In genomic region chr17:2709173-2709661, GRCh38 we compare ENCODE assay signal across 9 cellular contexts. TPM values are rescaled to one million over a fixed set of nuclear protein-coding genes. Genes with fewer than 3 reads are reported as not detected.
DNase-seq lines count a peak whose midpoint lies in the region; ATAC-seq and TF ChIP-seq lines count a peak whose summit lies in the region.
"Had no signal": no experiment of that assay in that cellular context is flagged by ENCODE, and none has a peak within 500 bp of the region (broad histone marks: within the 10 kb centered on the region; RNA-seq: fewer than 3 reads in every experiment).

No MANE protein-coding gene starts in this region.

- no peak overlapping the region for H3K27ac ChIP-seq in CD8-positive, alpha-beta memory T cell (ENCODE audit: low read depth, low read length)
- H3K27ac ChIP-seq in GM23338 (ENCODE audit: low read depth) = no peak overlapping the region
- H3K27ac ChIP-seq: KMS-11 had no signal

- H2AFZ ChIP-seq in GM23338 = no peak overlapping the region

- H3K27me3 ChIP-seq in CD8-positive, alpha-beta memory T cell (ENCODE audit: insufficient read depth, low read length, poor library complexity, severe bottlenecking) = no peaks in the 10 kb centered on the region
- peaks cover 22% of the 10 kb centered on the region; the same call in 1 of the 2 replicates for H3K27me3 ChIP-seq in GM23338 (ENCODE audit: insufficient read depth)

- H3K27ac Mint-ChIP-seq in CD8-positive, alpha-beta memory T cell = peak overlapping the region in 7 of 8 donors; percentile 50 to 92 (median 72)
- H3K27ac Mint-ChIP-seq in GM23338 (no peak overlapping the region), mesothelial cell of epicardium (peak overlapping the region; percentile 75)
- peak overlapping the region; percentile 91 for H3K27ac Mint-ChIP-seq in activated T-helper 17 cell treated with anti-CD3 and anti-CD28 coated beads, Interleukin-2, amount 50 U/mL, for 72 hours

- H3K9me2 ChIP-seq in GM23338 (ENCODE audit: insufficient read depth) = no peaks in the 10 kb centered on the region

- H3K4me2 ChIP-seq in GM23338 = peak overlapping the region; percentile 32; the same call in 1 of the 2 replicates

- H3K27me3 Mint-ChIP-seq in CD8-positive, alpha-beta memory T cell = no peaks in the 10 kb centered on the region
- H3K27me3 Mint-ChIP-seq in GM23338 (ENCODE audit: insufficient read depth, low read depth, poor library complexity) (peaks cover 26% of the 10 kb centered on the region), mesothelial cell of epicardium (ENCODE audit: low read depth) (no peaks in the 10 kb centered on the region)
- H3K27me3 Mint-ChIP-seq in activated T-helper 17 cell treated with anti-CD3 and anti-CD28 coated beads, Interleukin-2, amount 50 U/mL, for 72 hours = no peaks in the 10 kb centered on the region

- peak overlapping the region; percentile 29 to 95 (median 89) for H3K4me3 Mint-ChIP-seq in CD8-positive, alpha-beta memory T cell
- peak overlapping the region; percentile 84; the same call in 2 of the 3 replicates for H3K4me3 Mint-ChIP-seq in GM23338
- peak overlapping the region; percentile 87 for H3K4me3 Mint-ChIP-seq in activated T-helper 17 cell treated with anti-CD3 and anti-CD28 coated beads, Interleukin-2, amount 50 U/mL, for 72 hours
- peak overlapping the region; percentile 77 for H3K4me3 Mint-ChIP-seq in mesothelial cell of epicardium

- CTCF ChIA-PET in CD8-positive, alpha-beta memory T cell (lab: Charles Lee) = interaction anchor here (0.7 kb wide), 1 partner anchor 305 kb away, joined by 3 read pairs; no protein-coding TSS in a partner anchor

- ATAC-seq in GM23338 (no peak; the same call in 2 of the 3 replicates), HG03571 (IDR thresholded peaks at IDR 0.05; ENCODE audit: unreplicated experiment) (no peak), HG03135 (IDR thresholded peaks at IDR 0.05; ENCODE audit: unreplicated experiment) (no peak), GM21825 (IDR thresholded peaks at IDR 0.05; ENCODE audit: unreplicated experiment) (no peak)
- ATAC-seq in activated T-helper 17 cell treated with anti-CD3 and anti-CD28 coated beads, Interleukin-2, amount 50 U/mL, for 72 hours (replicated peaks) = no peak

- no peak for DNase-seq in CD8-positive, alpha-beta memory T cell
- DNase-seq in GM23338 (ENCODE audit: low spot score) = peak; percentile 43
- DNase-seq in mesothelial cell of epicardium (ENCODE audit: low spot score in 2 of 2, unreplicated experiment in 2 of 2) = no peak
- DNase-seq in amygdala (lab: John Stamatoyannopoulos, UW) = no peak

- peaks cover 0 to 12% (median 0%) of the 10 kb centered on the region in 3 donors for H3K36me3 Mint-ChIP-seq in CD8-positive, alpha-beta memory T cell
- H3K36me3 Mint-ChIP-seq in GM23338 (ENCODE audit: low read depth) (no peaks in the 10 kb centered on the region; the same call in 2 of the 3 replicates), mesothelial cell of epicardium (no peaks in the 10 kb centered on the region)
- H3K36me3 Mint-ChIP-seq in activated T-helper 17 cell treated with anti-CD3 and anti-CD28 coated beads, Interleukin-2, amount 50 U/mL, for 72 hours (ENCODE audit: low read depth) = peaks cover 25% of the 10 kb centered on the region

- POLR2A ChIA-PET in CD8-positive, alpha-beta memory T cell (lab: Charles Lee) = no interaction called here

- no peak overlapping the region for H3K4me3 ChIP-seq in CD8-positive, alpha-beta memory T cell (ENCODE audit: low read length)
- H3K4me3 ChIP-seq in GM23338 = 0 out of 2 replicates have a peak overlapping the region, but pooled peaks have one; percentile 17

- no peaks in the 10 kb centered on the region for H3K9me3 Mint-ChIP-seq in CD8-positive, alpha-beta memory T cell
- H3K9me3 Mint-ChIP-seq in GM23338 (no peaks in the 10 kb centered on the region), mesothelial cell of epicardium (no peaks in the 10 kb centered on the region)
- no peaks in the 10 kb centered on the region for H3K9me3 Mint-ChIP-seq in activated T-helper 17 cell treated with anti-CD3 and anti-CD28 coated beads, Interleukin-2, amount 50 U/mL, for 72 hours

- no peaks in the 10 kb centered on the region for H3K9me3 ChIP-seq in CD8-positive, alpha-beta memory T cell (ENCODE audit: low read length)

- TF ChIP-seq CTCF in GM23338 (conservative IDR thresholded peaks at IDR 0.05; ENCODE audit: low read depth in 2 of 2) (no peak), mesothelial cell of epicardium (IDR thresholded peaks at IDR 0.05; ENCODE audit: unreplicated experiment) (no peak)

- H3K79me2 ChIP-seq in GM23338 (replicated peaks; ENCODE audit: insufficient read depth) = peaks cover 58% of the 10 kb centered on the region

- peaks cover 39 to 49% (median 41%) of the 10 kb centered on the region in 3 donors for H3K4me1 Mint-ChIP-seq in CD8-positive, alpha-beta memory T cell
- H3K4me1 Mint-ChIP-seq in GM23338 (peaks cover 50% of the 10 kb centered on the region), mesothelial cell of epicardium (peaks cover 32% of the 10 kb centered on the region)
- peaks cover 23% of the 10 kb centered on the region for H3K4me1 Mint-ChIP-seq in activated T-helper 17 cell treated with anti-CD3 and anti-CD28 coated beads, Interleukin-2, amount 50 U/mL, for 72 hours

- peaks cover 10% of the 10 kb centered on the region for H4K20me1 ChIP-seq in GM23338 (replicated peaks; ENCODE audit: insufficient read depth)

- H3F3A ChIP-seq in GM23338 (replicated peaks; ENCODE audit: low read depth) = peaks cover 19% of the 10 kb centered on the region; the same call in 1 of the 2 replicates

- peaks cover 29% of the 10 kb centered on the region for H3K4me1 ChIP-seq in CD8-positive, alpha-beta memory T cell (ENCODE audit: insufficient read depth, low read length)
- peaks cover 32% of the 10 kb centered on the region for H3K4me1 ChIP-seq in GM23338 (ENCODE audit: insufficient read depth)

- H3K36me3 ChIP-seq in CD8-positive, alpha-beta memory T cell (ENCODE audit: insufficient read depth, low read length) = no peaks in the 10 kb centered on the region
- H3K36me3 ChIP-seq in GM23338 (ENCODE audit: insufficient read depth) = no peaks in the 10 kb centered on the region

TF ChIP-seq in GM23338, 12 proteins besides CTCF, POLR2A, EP300 and RAD21 (continues in another document):
- no peak for TF ChIP-seq ZNF331 (CRISPR knock-in tag; IDR thresholded peaks at IDR 0.05; ENCODE audit: low read depth)
- no peak for TF ChIP-seq NANOG (IDR thresholded peaks at IDR 0.05; ENCODE audit: borderline replicate concordance)
- no peak for TF ChIP-seq EZH2 (IDR thresholded peaks at IDR 0.05; ENCODE audit: low read depth, unreplicated experiment)
- TF ChIP-seq JUNB (IDR thresholded peaks at IDR 0.05; ENCODE audit: unreplicated experiment) = no peak

RNA-seq across cellular contexts. Expression of gene CLUH, which starts 2.3 kb away (rescaled TPM):
- total RNA-seq in CD8-positive, alpha-beta memory T cell = 100 to 1,000 TPM; 142 to 146 TPM
- polyA plus RNA-seq in CD8-positive, alpha-beta memory T cell = 17.8 TPM
- 86.1 and 90.0 TPM in 2 replicates for total RNA-seq in GM23338 (2014; rRNA removed; shearing (Covaris generic))
- 23.5 and 24.2 TPM in 2 replicates for polyA plus RNA-seq in GM23338 (2016; fragmentation: Nextera tagmentation; extraction: Ambion mirVana)
- total RNA-seq in activated T-helper 17 cell treated with anti-CD3 and anti-CD28 coated beads, Interleukin-2, amount 50 U/mL, for 72 hours = 100 to 1,000 TPM in 1 of 2 donors, 10 to 100 TPM in 1; 49.5 to 122 TPM
- 46.6 to 49.9 TPM (median 46.9 TPM) in 3 replicates for total RNA-seq in mesothelial cell of epicardium

RNA-seq across cellular contexts. Expression of gene CCDC92B, which starts 40.2 kb away (rescaled TPM):
- under 1 TPM in 1 of 2 experiments, not detected in 1; 0.07 TPM for total RNA-seq in CD8-positive, alpha-beta memory T cell
- polyA plus RNA-seq in CD8-positive, alpha-beta memory T cell = not detected
- 8.4 and 9.1 TPM in 2 replicates for total RNA-seq in GM23338 (2014; rRNA removed; shearing (Covaris generic))
- 4.8 and 5.7 TPM in 2 replicates for polyA plus RNA-seq in GM23338 (2016; fragmentation: Nextera tagmentation; extraction: Ambion mirVana)
- under 1 TPM in 1 of 2 donors, not detected in 1; 0.11 TPM for total RNA-seq in activated T-helper 17 cell treated with anti-CD3 and anti-CD28 coated beads, Interleukin-2, amount 50 U/mL, for 72 hours
- 0.47 to 0.62 TPM (median 0.58 TPM) in 3 replicates for total RNA-seq in mesothelial cell of epicardium
